16 cellular contexts compared by ENCODE assay signal in genomic region chr4:111873801-111874200, GRCh38.
"Had no signal": no experiment of that assay in that cellular context is flagged by ENCODE, and none has a peak within 500 bp of the region (broad histone marks: within the 10 kb centered on the region; RNA-seq: fewer than 3 reads in every experiment).

No MANE protein-coding gene starts in this region.

- H3K4me1 ChIP-seq: pancreas had no signal

- H3K4me3 Mint-ChIP-seq: naive B cell, nephron had no signal

- H3K36me3 ChIP-seq: pancreas had no signal

- H3K9me3 Mint-ChIP-seq: nephron had no signal

- H3K9me3 ChIP-seq: pancreas had no signal

- H3K4me1 Mint-ChIP-seq: naive B cell, nephron had no signal

- DNase-seq: dorsolateral prefrontal cortex; effector CD8-positive, alpha-beta T cell; foreskin melanocyte; head of caudate nucleus; hippocampal formation; mesendoderm; naive B cell; occipital lobe; pancreas; right cardiac atrium; small intestine; stimulated activated CD4-positive, alpha-beta T cell treated with anti-CD3 and anti-CD28 coated beads, Interleukin-2, amount 100 ng/mL, for 48 hours; stimulated activated naive CD4-positive, alpha-beta T cell treated with Interleukin-2 at 50 U/mL for 16 hours; trophoblast cell had no signal

- H3K4me3 ChIP-seq: dorsolateral prefrontal cortex, pancreas had no signal

- H3K27me3 ChIP-seq: pancreas had no signal

- H3K36me3 Mint-ChIP-seq: naive B cell had no signal

- H3K27ac ChIP-seq: dorsolateral prefrontal cortex, pancreas had no signal

- H3K27me3 Mint-ChIP-seq: progenitor cell of endocrine pancreas had no signal

- H3K27ac Mint-ChIP-seq: naive B cell, nephron, progenitor cell of endocrine pancreas had no signal
